ENCODE assay signal across 8 cellular contexts in the genomic region with DNA sequence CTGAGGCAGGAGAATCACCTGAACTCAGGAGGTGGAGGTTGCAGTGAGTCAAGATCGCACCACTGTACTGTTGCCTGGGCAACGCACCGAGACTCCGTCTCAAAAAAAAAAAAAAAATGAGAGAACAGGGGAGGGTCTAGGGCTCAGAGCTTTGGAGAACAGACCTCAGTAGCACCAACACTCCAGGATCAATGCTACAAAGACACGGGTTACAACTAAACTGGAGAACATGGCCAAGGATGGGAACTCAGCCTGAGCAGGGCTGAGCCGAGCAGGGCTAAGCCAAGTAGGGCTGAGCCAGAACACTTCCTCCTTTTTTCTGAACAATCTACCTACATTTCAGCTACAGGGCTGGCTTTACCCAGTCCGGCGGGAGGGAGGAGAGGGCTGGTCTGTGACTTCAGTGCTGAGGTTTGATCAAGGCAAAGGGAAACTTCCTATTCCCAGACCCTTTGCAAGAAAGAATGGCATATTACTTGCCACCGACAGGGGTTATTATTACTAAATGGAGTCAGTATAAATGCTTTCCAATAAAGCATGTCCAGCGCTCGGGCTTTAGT. TPM values are rescaled to one million over a fixed set of nuclear protein-coding genes. Genes with fewer than 3 reads are reported as not detected.
DNase-seq lines count a peak whose midpoint lies in the region; ATAC-seq and TF ChIP-seq lines count a peak whose summit lies in the region.

No MANE protein-coding gene starts in this region.

- DNase-seq in Peyer's patch: peak; percentile 61 to 76 (median 63)
- no peak for DNase-seq in adipocyte (ENCODE audit: low read depth)
- peak; percentile 33 for DNase-seq in stimulated activated naive CD4-positive, alpha-beta T cell treated with Interleukin-2 at 50 U/mL for 16 hours (lab: John Stamatoyannopoulos, UW)
- no peak for DNase-seq in NCI-H1092 (lab: John Stamatoyannopoulos, UW)

- peak overlapping the region; percentile 83 for H2AFZ ChIP-seq in ACC112 (ENCODE audit: low read length, unreplicated experiment)

- H3K9ac ChIP-seq in adipocyte (ENCODE audit: low read length) (peak overlapping the region; percentile 94), iPS-20b (ENCODE audit: low read depth, low read length) (peak overlapping the region; percentile 49; the same call in 1 of the 2 replicates)

- ATAC-seq in GM18873 (IDR thresholded peaks at IDR 0.05; ENCODE audit: low FRiP score, unreplicated experiment) (peak; percentile 51), HG03066 (IDR thresholded peaks at IDR 0.05; ENCODE audit: low read depth, unreplicated experiment) (peak; percentile 45)

- peaks cover 30% of the 10 kb centered on the region for H3K79me2 ChIP-seq in ACC112 (ENCODE audit: control insufficient read depth, insufficient read depth, low read length, unreplicated experiment)

- H3K4me1 ChIP-seq in ACC112 (ENCODE audit: control insufficient read depth, insufficient read depth, low read length, unreplicated experiment) (peaks cover 31% of the 10 kb centered on the region), Peyer's patch (peaks cover 0 to 32% (median 17%) of the 10 kb centered on the region in 4 donors), adipocyte (ENCODE audit: control insufficient read depth, insufficient read depth, low read length) (peaks cover 36% of the 10 kb centered on the region), iPS-20b (ENCODE audit: insufficient read depth, low read length) (peaks cover 25% of the 10 kb centered on the region)

- H3K27ac ChIP-seq in ACC112 (ENCODE audit: low read depth, low read length) (peak overlapping the region; percentile 97), Peyer's patch (peak overlapping the region; percentile 85 to 96 (median 90)), iPS-20b (ENCODE audit: low read length) (no peak overlapping the region)

- TF ChIP-seq POLR2A in Peyer's patch (IDR thresholded peaks at IDR 0.05): no peak

- H3K4me3 ChIP-seq in ACC112 (ENCODE audit: low read depth, low read length) (peak overlapping the region; percentile 81), Peyer's patch (peak overlapping the region; percentile 33 to 73 (median 56)), adipocyte (ENCODE audit: low read length) (peak overlapping the region; percentile 93), iPS-20b (ENCODE audit: low read length) (peak overlapping the region; percentile 50; the same call in 1 of the 2 replicates)

- H3K9me3 ChIP-seq in Peyer's patch (no peaks in the 10 kb centered on the region), adipocyte (ENCODE audit: control insufficient read depth, low read length) (no peaks in the 10 kb centered on the region), iPS-20b (ENCODE audit: insufficient read depth, low read depth, low read length) (no peaks in the 10 kb centered on the region)

- H3K36me3 ChIP-seq in ACC112 (ENCODE audit: insufficient read depth, low read length) (no peaks in the 10 kb centered on the region), Peyer's patch (no peaks in the 10 kb centered on the region), adipocyte (ENCODE audit: control insufficient read depth, insufficient read depth, low read length, severe bottlenecking) (no peaks in the 10 kb centered on the region), iPS-20b (ENCODE audit: insufficient read depth, low read depth, low read length) (no peaks in the 10 kb centered on the region)

- no peaks in the 10 kb centered on the region for H3K27me3 ChIP-seq in ACC112 (ENCODE audit: insufficient read depth, low read length)
- H3K27me3 ChIP-seq in Peyer's patch: no peaks in the 10 kb centered on the region
- H3K27me3 ChIP-seq in adipocyte (replicated peaks; ENCODE audit: control insufficient read depth, insufficient read depth, low read length): no peaks in the 10 kb centered on the region
- no peaks in the 10 kb centered on the region for H3K27me3 ChIP-seq in iPS-20b (ENCODE audit: insufficient read depth, low read length)

- TF ChIP-seq CTCF in Peyer's patch (IDR thresholded peaks at IDR 0.05): peak in 3 of 6 experiments; percentile 24 to 32 (median 29)

RNA-seq across cellular contexts. Expression of gene CASP8, which starts 2.9 kb away (rescaled TPM):
- total RNA-seq in Peyer's patch: 100 to 1,000 TPM in 1 of 4 donors, 10 to 100 TPM in 3; 32.0 to 262 (median 42.8) TPM

Comparison
In these comparisons a context has a peak if more than half of its experiments do, and no peak if none do; other contexts are left out.
1. DNase-seq: peak in Peyer's patch (3 of 3) and stimulated activated naive CD4-positive, alpha-beta T cell treated with Interleukin-2 at 50 U/mL for 16 hours (single experiment); none in adipocyte (single experiment) and NCI-H1092 (single experiment).
2. Peak in every context shown above with its lines, with median percentiles within 50 percentile points of each other: H3K4me3 ChIP-seq.